In the genomic region with DNA sequence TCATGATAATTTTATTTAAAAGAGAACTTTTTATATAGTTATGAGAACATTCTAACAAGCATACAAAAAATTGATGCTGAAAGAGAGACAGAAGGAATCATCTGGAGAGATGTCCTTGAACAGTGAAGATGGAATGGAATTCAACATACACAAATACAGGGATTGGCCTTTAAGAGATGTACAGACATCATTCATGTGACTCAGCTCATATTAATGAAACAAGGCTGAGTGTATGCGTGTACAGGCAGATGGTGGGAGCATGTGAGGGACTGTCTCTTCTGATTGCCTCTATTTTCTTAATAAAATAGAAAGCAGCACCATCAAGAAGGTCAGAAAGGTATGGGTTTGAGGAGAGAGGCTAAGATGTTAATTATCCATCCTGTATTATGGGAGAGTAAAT, we compare ENCODE assay signal across 20 cellular contexts.
DNase-seq lines count a peak whose midpoint lies in the region; ATAC-seq and TF ChIP-seq lines count a peak whose summit lies in the region.
"Had no signal": no experiment of that assay in that cellular context is flagged by ENCODE, and none has a peak within 500 bp of the region (broad histone marks: within the 10 kb centered on the region; RNA-seq: fewer than 3 reads in every experiment).

No MANE protein-coding gene starts in this region.

- no peak overlapping the region for H3K4me3 ChIP-seq in brain microvascular endothelial cell (ENCODE audit: low read depth, low read length)
- H3K4me3 ChIP-seq: K562 had no signal

- ATAC-seq in foreskin keratinocyte (peak; percentile 35), HG02973 (IDR thresholded peaks at IDR 0.05; ENCODE audit: unreplicated experiment) (no peak), GM19397 (IDR thresholded peaks at IDR 0.05; ENCODE audit: unreplicated experiment) (no peak)
- ATAC-seq: K562 had no signal

- H3K27ac ChIP-seq in brain microvascular endothelial cell (no peak overlapping the region), foreskin keratinocyte (no peak overlapping the region)

- TF ChIP-seq CTCF in brain microvascular endothelial cell (IDR thresholded peaks at IDR 0.05; ENCODE audit: low read depth, low read length, missing control alignments) (no peak), foreskin keratinocyte (conservative IDR thresholded peaks at IDR 0.05) (no peak), glutamatergic neuron (IDR thresholded peaks at IDR 0.05; ENCODE audit: partially characterized antibody, unreplicated experiment) (no peak)

- no peaks in the 10 kb centered on the region for H3K36me3 Mint-ChIP-seq in glutamatergic neuron (ENCODE audit: unreplicated experiment)
- H3K36me3 Mint-ChIP-seq: CD4-positive, CD25-positive, alpha-beta regulatory T cell; CD8-positive, alpha-beta memory T cell had no signal

- H3K27me3 Mint-ChIP-seq in glutamatergic neuron (ENCODE audit: unreplicated experiment) = no peaks in the 10 kb centered on the region
- H3K27me3 Mint-ChIP-seq: CD4-positive, CD25-positive, alpha-beta regulatory T cell; CD8-positive, alpha-beta memory T cell had no signal

- H3K27ac Mint-ChIP-seq in glutamatergic neuron (ENCODE audit: unreplicated experiment) = no peak overlapping the region
- H3K27ac Mint-ChIP-seq: CD4-positive, CD25-positive, alpha-beta regulatory T cell; CD8-positive, alpha-beta memory T cell; H9 had no signal

- H3K9me3 Mint-ChIP-seq in glutamatergic neuron (ENCODE audit: unreplicated experiment) = no peaks in the 10 kb centered on the region
- H3K9me3 Mint-ChIP-seq: H9 had no signal

- DNase-seq in LHCN-M2 (ENCODE audit: low read depth) = peak; percentile 38
- peak; percentile 29 for DNase-seq in brain microvascular endothelial cell
- DNase-seq in foreskin keratinocyte = peak; percentile 7 to 65
- DNase-seq in G401 (ENCODE audit: low spot score) = no peak
- DNase-seq in glutamatergic neuron = no peak
- DNase-seq: ACHN; BE2C; C1 segment of cervical spinal cord; CD4-positive, CD25-positive, alpha-beta regulatory T cell; CD8-positive, alpha-beta memory T cell; COR-L47; DMS 273 treated with DMSO at 0.1 percent for 48 hours; DND-41; EL; GDM1; H9; IMR-90 had no signal

- in situ Hi-C loops in brain microvascular endothelial cell (cut with HindIII; ENCODE audit: low pct_ligation_motif_present, low sequenced_read_pairs) (no loop called here), G401 (cut with HindIII; ENCODE audit: low sequenced_read_pairs) (no loop called here)

- H3K27me3 ChIP-seq in brain microvascular endothelial cell (replicated peaks) = no peaks in the 10 kb centered on the region
- no peaks in the 10 kb centered on the region for H3K27me3 ChIP-seq in foreskin keratinocyte
- H3K27me3 ChIP-seq: BE2C had no signal

- no peak overlapping the region for H3K4me3 Mint-ChIP-seq in glutamatergic neuron (ENCODE audit: unreplicated experiment)
- H3K4me3 Mint-ChIP-seq: CD4-positive, CD25-positive, alpha-beta regulatory T cell; CD8-positive, alpha-beta memory T cell; H9 had no signal

- no peaks in the 10 kb centered on the region for H3K36me3 ChIP-seq in brain microvascular endothelial cell (replicated peaks)
- H3K36me3 ChIP-seq: BE2C had no signal

- no peaks in the 10 kb centered on the region for H3K4me1 Mint-ChIP-seq in glutamatergic neuron (ENCODE audit: low read depth, unreplicated experiment)
- H3K4me1 Mint-ChIP-seq: CD4-positive, CD25-positive, alpha-beta regulatory T cell; CD8-positive, alpha-beta memory T cell had no signal

- no peaks in the 10 kb centered on the region for H3K4me1 ChIP-seq in foreskin keratinocyte
- H3K4me1 ChIP-seq: BE2C had no signal

Comparison
In these comparisons a context has a peak if more than half of its experiments do, and no peak if none do; other contexts are left out.
1. DNase-seq: peak in LHCN-M2 (single experiment), brain microvascular endothelial cell (single experiment) and foreskin keratinocyte (2 of 2); none in G401 (single experiment) and glutamatergic neuron (single experiment).